24 cellular contexts compared by ENCODE assay signal in genomic region chr10:29067161-29067560, GRCh38.
DNase-seq lines count a peak whose midpoint lies in the region; ATAC-seq and TF ChIP-seq lines count a peak whose summit lies in the region.
"Had no signal": no experiment of that assay in that cellular context is flagged by ENCODE, and none has a peak within 500 bp of the region (broad histone marks: within the 10 kb centered on the region; RNA-seq: fewer than 3 reads in every experiment).

No MANE protein-coding gene starts in this region.

- H3K9me3 ChIP-seq in SK-N-MC (ENCODE audit: low read depth, low read length) (no peaks in the 10 kb centered on the region), subcutaneous abdominal adipose tissue (ENCODE audit: control insufficient read depth in 5 of 5, low read length in 5 of 5) (no peaks in the 10 kb centered on the region)
- H3K9me3 ChIP-seq: psoas muscle, tibial artery had no signal

- ATAC-seq in activated CD8-positive, alpha-beta T cell treated with anti-CD3 and anti-CD28 coated beads for 36 hours: no peak
- no peak for ATAC-seq in activated CD8-positive, alpha-beta T cell treated with anti-CD3 and anti-CD28 coated beads, Interleukin-2, amount 10 ng/mL, durations not matched to agents 7 days and 5 days
- ATAC-seq in HG03045 (IDR thresholded peaks at IDR 0.05; ENCODE audit: unreplicated experiment): no peak
- no peak for ATAC-seq in stimulated activated naive CD8-positive, alpha-beta T cell treated with anti-CD3 and anti-CD28 coated beads, Interleukin-15, amount 100 ng/mL, for 72 hours
- ATAC-seq: activated CD4-positive, CD25-positive, alpha-beta regulatory T cell treated with anti-CD3 and anti-CD28 coated beads, Interleukin-2, amount 50 U/mL, for 24 hours; activated CD8-positive, alpha-beta memory T cell treated with anti-CD3 and anti-CD28 coated beads, Interleukin-2, amount 10 ng/mL, durations not matched to agents 7 days and 5 days; psoas muscle; stimulated activated effector memory CD8-positive, alpha-beta T cell treated with anti-CD3 and anti-CD28 coated beads, Interleukin-12 subunit alpha, Interleukin-12 subunit beta, amount 100 ng/mL, for 72 hours had no signal

- no peak overlapping the region for H3K4me3 ChIP-seq in SK-N-MC
- no peak overlapping the region for H3K4me3 ChIP-seq in fibroblast of the aortic adventitia (ENCODE audit: low read depth, low read length)
- no peak overlapping the region for H3K4me3 ChIP-seq in subcutaneous abdominal adipose tissue (ENCODE audit: low read depth in 1 of 5, low read length in 5 of 5)
- H3K4me3 ChIP-seq: psoas muscle, tibial artery had no signal

- CTCF ChIA-PET in activated CD8-positive, alpha-beta T cell treated with anti-CD3 and anti-CD28 coated beads for 36 hours (lab: Charles Lee): no interaction called here
- CTCF ChIA-PET in activated CD8-positive, alpha-beta T cell treated with anti-CD3 and anti-CD28 coated beads, Interleukin-2, amount 10 ng/mL, durations not matched to agents 7 days and 5 days (lab: Charles Lee): no interaction called here

- 0 out of 2 replicates have a peak overlapping the region, but pooled peaks have one; percentile 64 for H3K27ac ChIP-seq in SK-N-MC
- H3K27ac ChIP-seq in subcutaneous abdominal adipose tissue (ENCODE audit: low read depth, low read length): peak overlapping the region; percentile 65
- H3K27ac ChIP-seq: psoas muscle, tibial artery had no signal

- H3K27ac Mint-ChIP-seq in activated CD8-positive, alpha-beta T cell treated with anti-CD3 and anti-CD28 coated beads for 36 hours: no peak overlapping the region
- no peak overlapping the region for H3K27ac Mint-ChIP-seq in activated CD8-positive, alpha-beta T cell treated with anti-CD3 and anti-CD28 coated beads, Interleukin-2, amount 10 ng/mL, durations not matched to agents 7 days and 5 days
- no peak overlapping the region for H3K27ac Mint-ChIP-seq in stimulated activated naive CD8-positive, alpha-beta T cell treated with anti-CD3 and anti-CD28 coated beads, Interleukin-15, amount 100 ng/mL, for 72 hours
- H3K27ac Mint-ChIP-seq: activated CD8-positive, alpha-beta memory T cell treated with anti-CD3 and anti-CD28 coated beads, Interleukin-2, amount 10 ng/mL, durations not matched to agents 7 days and 5 days; CD4-positive, CD25-positive, alpha-beta regulatory T cell; immature natural killer cell; nephron; stimulated activated effector memory CD8-positive, alpha-beta T cell treated with anti-CD3 and anti-CD28 coated beads, Interleukin-12 subunit alpha, Interleukin-12 subunit beta, amount 100 ng/mL, for 72 hours had no signal

- H3K9ac ChIP-seq in SK-N-MC (ENCODE audit: insufficient read length): no peak overlapping the region
- H3K9ac ChIP-seq in subcutaneous abdominal adipose tissue (ENCODE audit: low read length in 5 of 5): no peak overlapping the region

- peaks cover 5% of the 10 kb centered on the region for H3K27me3 Mint-ChIP-seq in activated CD8-positive, alpha-beta T cell treated with anti-CD3 and anti-CD28 coated beads for 36 hours
- H3K27me3 Mint-ChIP-seq in activated CD8-positive, alpha-beta T cell treated with anti-CD3 and anti-CD28 coated beads, Interleukin-2, amount 10 ng/mL, durations not matched to agents 7 days and 5 days (ENCODE audit: low read depth): peaks cover 4% of the 10 kb centered on the region
- H3K27me3 Mint-ChIP-seq in stimulated activated naive CD8-positive, alpha-beta T cell treated with anti-CD3 and anti-CD28 coated beads, Interleukin-15, amount 100 ng/mL, for 72 hours: peaks cover 19% of the 10 kb centered on the region
- H3K27me3 Mint-ChIP-seq: activated CD8-positive, alpha-beta memory T cell treated with anti-CD3 and anti-CD28 coated beads, Interleukin-2, amount 10 ng/mL, durations not matched to agents 7 days and 5 days; CD4-positive, CD25-positive, alpha-beta regulatory T cell had no signal

- no peaks in the 10 kb centered on the region for H3K36me3 Mint-ChIP-seq in activated CD8-positive, alpha-beta T cell treated with anti-CD3 and anti-CD28 coated beads for 36 hours (ENCODE audit: low read depth)
- no peaks in the 10 kb centered on the region for H3K36me3 Mint-ChIP-seq in activated CD8-positive, alpha-beta T cell treated with anti-CD3 and anti-CD28 coated beads, Interleukin-2, amount 10 ng/mL, durations not matched to agents 7 days and 5 days (ENCODE audit: low read depth)
- H3K36me3 Mint-ChIP-seq: activated CD8-positive, alpha-beta memory T cell treated with anti-CD3 and anti-CD28 coated beads, Interleukin-2, amount 10 ng/mL, durations not matched to agents 7 days and 5 days; CD4-positive, CD25-positive, alpha-beta regulatory T cell; immature natural killer cell; stimulated activated effector memory CD8-positive, alpha-beta T cell treated with anti-CD3 and anti-CD28 coated beads, Interleukin-12 subunit alpha, Interleukin-12 subunit beta, amount 100 ng/mL, for 72 hours had no signal

- TF ChIP-seq CTCF in activated CD8-positive, alpha-beta T cell treated with anti-CD3 and anti-CD28 coated beads for 36 hours (IDR thresholded peaks at IDR 0.05): no peak
- TF ChIP-seq CTCF in fibroblast of the aortic adventitia (IDR thresholded peaks at IDR 0.05; ENCODE audit: insufficient read depth, low read length): no peak

- H3K36me3 ChIP-seq in SK-N-MC (ENCODE audit: insufficient read depth, low read length) (no peaks in the 10 kb centered on the region), subcutaneous abdominal adipose tissue (ENCODE audit: control insufficient read depth in 5 of 5, insufficient read depth in 5 of 5, low read length in 5 of 5) (no peaks in the 10 kb centered on the region)
- H3K36me3 ChIP-seq: tibial artery had no signal

- H3K9me3 Mint-ChIP-seq in activated CD8-positive, alpha-beta T cell treated with anti-CD3 and anti-CD28 coated beads for 36 hours: no peaks in the 10 kb centered on the region
- H3K9me3 Mint-ChIP-seq in activated CD8-positive, alpha-beta T cell treated with anti-CD3 and anti-CD28 coated beads, Interleukin-2, amount 10 ng/mL, durations not matched to agents 7 days and 5 days (ENCODE audit: insufficient read depth): no peaks in the 10 kb centered on the region
- H3K9me3 Mint-ChIP-seq in stimulated activated naive CD8-positive, alpha-beta T cell treated with anti-CD3 and anti-CD28 coated beads, Interleukin-15, amount 100 ng/mL, for 72 hours: no peaks in the 10 kb centered on the region
- H3K9me3 Mint-ChIP-seq: immature natural killer cell; nephron; stimulated activated effector memory CD8-positive, alpha-beta T cell treated with anti-CD3 and anti-CD28 coated beads, Interleukin-12 subunit alpha, Interleukin-12 subunit beta, amount 100 ng/mL, for 72 hours had no signal

- peaks cover 1 to 24% (median 8%) of the 10 kb centered on the region in 5 donors for H3K4me1 ChIP-seq in subcutaneous abdominal adipose tissue (ENCODE audit: control insufficient read depth in 5 of 5, insufficient read depth in 5 of 5, low read length in 5 of 5)
- H3K4me1 ChIP-seq: psoas muscle, tibial artery had no signal

- H3K4me1 Mint-ChIP-seq in activated CD8-positive, alpha-beta T cell treated with anti-CD3 and anti-CD28 coated beads for 36 hours (ENCODE audit: low read depth): no peaks in the 10 kb centered on the region
- no peaks in the 10 kb centered on the region for H3K4me1 Mint-ChIP-seq in activated CD8-positive, alpha-beta T cell treated with anti-CD3 and anti-CD28 coated beads, Interleukin-2, amount 10 ng/mL, durations not matched to agents 7 days and 5 days (ENCODE audit: low read depth)
- H3K4me1 Mint-ChIP-seq in stimulated activated naive CD8-positive, alpha-beta T cell treated with anti-CD3 and anti-CD28 coated beads, Interleukin-15, amount 100 ng/mL, for 72 hours: no peaks in the 10 kb centered on the region
- H3K4me1 Mint-ChIP-seq: activated CD8-positive, alpha-beta memory T cell treated with anti-CD3 and anti-CD28 coated beads, Interleukin-2, amount 10 ng/mL, durations not matched to agents 7 days and 5 days; CD4-positive, CD25-positive, alpha-beta regulatory T cell; immature natural killer cell; stimulated activated effector memory CD8-positive, alpha-beta T cell treated with anti-CD3 and anti-CD28 coated beads, Interleukin-12 subunit alpha, Interleukin-12 subunit beta, amount 100 ng/mL, for 72 hours had no signal

- POLR2A ChIA-PET in activated CD8-positive, alpha-beta T cell treated with anti-CD3 and anti-CD28 coated beads for 36 hours (lab: Charles Lee): no interaction called here
- POLR2A ChIA-PET in activated CD8-positive, alpha-beta T cell treated with anti-CD3 and anti-CD28 coated beads, Interleukin-2, amount 10 ng/mL, durations not matched to agents 7 days and 5 days (lab: Charles Lee): interaction anchor here (0.6 kb wide), 1 partner anchor 206 kb away, joined by 3 read pairs; no protein-coding TSS in a partner anchor

- H3K4me3 Mint-ChIP-seq in activated CD8-positive, alpha-beta T cell treated with anti-CD3 and anti-CD28 coated beads for 36 hours: no peak overlapping the region
- H3K4me3 Mint-ChIP-seq in activated CD8-positive, alpha-beta T cell treated with anti-CD3 and anti-CD28 coated beads, Interleukin-2, amount 10 ng/mL, durations not matched to agents 7 days and 5 days: no peak overlapping the region
- no peak overlapping the region for H3K4me3 Mint-ChIP-seq in stimulated activated naive CD8-positive, alpha-beta T cell treated with anti-CD3 and anti-CD28 coated beads, Interleukin-15, amount 100 ng/mL, for 72 hours
- H3K4me3 Mint-ChIP-seq: activated CD8-positive, alpha-beta memory T cell treated with anti-CD3 and anti-CD28 coated beads, Interleukin-2, amount 10 ng/mL, durations not matched to agents 7 days and 5 days; CD4-positive, CD25-positive, alpha-beta regulatory T cell; immature natural killer cell; nephron; stimulated activated effector memory CD8-positive, alpha-beta T cell treated with anti-CD3 and anti-CD28 coated beads, Interleukin-12 subunit alpha, Interleukin-12 subunit beta, amount 100 ng/mL, for 72 hours had no signal

- no peaks in the 10 kb centered on the region for H3K27me3 ChIP-seq in subcutaneous abdominal adipose tissue (ENCODE audit: control insufficient read depth in 5 of 5, insufficient read depth in 4 of 5, low read length in 5 of 5)
- H3K27me3 ChIP-seq: tibial artery had no signal

- intact Hi-C loops in activated CD8-positive, alpha-beta T cell treated with anti-CD3 and anti-CD28 coated beads for 36 hours (cut with micrococcal nuclease): no loop called here

- peak; percentile 2 for DNase-seq in activated CD8-positive, alpha-beta T cell treated with anti-CD3 and anti-CD28 coated beads for 36 hours
- DNase-seq in activated CD8-positive, alpha-beta T cell treated with anti-CD3 and anti-CD28 coated beads, Interleukin-2, amount 10 ng/mL, durations not matched to agents 7 days and 5 days: no peak
- DNase-seq in SK-N-MC (ENCODE audit: low read depth, low spot score) (peak; percentile 60), fibroblast of the aortic adventitia (ENCODE audit: low read depth) (peak; percentile 15), medulla oblongata (ENCODE audit: extremely low spot score) (no peak)
- no peak for DNase-seq in stimulated activated naive CD8-positive, alpha-beta T cell treated with anti-CD3 and anti-CD28 coated beads, Interleukin-15, amount 100 ng/mL, for 72 hours
- DNase-seq: activated CD8-positive, alpha-beta memory T cell treated with anti-CD3 and anti-CD28 coated beads, Interleukin-2, amount 10 ng/mL, durations not matched to agents 7 days and 5 days; activated effector memory CD4-positive, alpha-beta T cell treated with Interleukin-2 at 50 U/mL for 16 hours; anterior cingulate cortex; CD4-positive, CD25-positive, alpha-beta regulatory T cell; cortex of kidney; erythroblast; immature natural killer cell; NCI-H146; NCI-H510A; psoas muscle; SHP77 treated with DMSO at 0.1 percent for 48 hours; stimulated activated CD4-positive, alpha-beta T cell treated with anti-CD3 and anti-CD28 coated beads, Interleukin-12 subunit alpha, Interleukin-12 subunit beta, amount 100 ng/mL, for 4 hours; tibial artery had no signal

Comparison
In these comparisons a context has a peak if more than half of its experiments do, and no peak if none do; other contexts are left out.
1. DNase-seq: peak in activated CD8-positive, alpha-beta T cell treated with anti-CD3 and anti-CD28 coated beads for 36 hours (single experiment), SK-N-MC (single experiment) and fibroblast of the aortic adventitia (single experiment); none in activated CD8-positive, alpha-beta T cell treated with anti-CD3 and anti-CD28 coated beads, Interleukin-2, amount 10 ng/mL, durations not matched to agents 7 days and 5 days (single experiment), medulla oblongata (single experiment) and stimulated activated naive CD8-positive, alpha-beta T cell treated with anti-CD3 and anti-CD28 coated beads, Interleukin-15, amount 100 ng/mL, for 72 hours (0 of 2).